In the genomic region with DNA sequence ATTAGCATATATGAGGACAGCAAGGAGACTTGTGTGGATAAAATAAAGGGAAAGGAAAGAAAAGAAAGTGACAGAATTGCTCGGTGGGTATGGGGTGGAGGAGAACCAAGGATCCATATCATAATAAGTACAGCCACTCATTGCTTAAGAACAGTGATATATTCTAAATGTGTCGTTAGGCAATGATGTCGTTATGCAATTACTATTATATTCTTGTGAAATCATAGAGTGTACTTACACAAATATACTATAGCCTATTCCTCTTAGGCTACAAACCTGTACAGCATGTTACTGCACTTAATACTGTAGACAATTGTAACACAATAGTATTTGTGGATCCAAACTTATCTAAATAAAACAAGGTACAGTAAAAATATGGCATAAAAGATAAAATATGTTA, we compare ENCODE assay signal across 27 cellular contexts.
"Had no signal": no experiment of that assay in that cellular context is flagged by ENCODE, and none has a peak within 500 bp of the region (broad histone marks: within the 10 kb centered on the region; RNA-seq: fewer than 3 reads in every experiment).

No MANE protein-coding gene starts in this region.

- H3K27ac ChIP-seq: ascending aorta, body of pancreas had no signal

- FAIRE-seq: RCC 7860 had no signal

- H3K9ac ChIP-seq: SK-N-SH had no signal

- H3K36me3 Mint-ChIP-seq: activated CD8-positive, alpha-beta memory T cell treated with anti-CD3 and anti-CD28 coated beads, Interleukin-2, amount 10 ng/mL, durations not matched to agents 7 days and 5 days; activated naive CD4-positive, alpha-beta T cell treated with anti-CD3 and anti-CD28 coated beads, Interleukin-2, amount 50 U/mL, for 24 hours had no signal

- H3K9me3 Mint-ChIP-seq: activated B cell treated with CpG ODN at 0.5 μM for 24 hours; activated CD4-positive, alpha-beta T cell treated with anti-CD3 and anti-CD28 coated beads, Interleukin-2, amount 10 ng/mL, durations not matched to agents 24 days and 14 days; activated naive CD4-positive, alpha-beta T cell treated with anti-CD3 and anti-CD28 coated beads, Interleukin-2, amount 50 U/mL, for 24 hours; activated T-cell treated with anti-CD3 and anti-CD28 coated beads, Interleukin-2, amount 50 U/mL, for 24 hours; activated T-helper 1 cell treated with anti-CD3 and anti-CD28 coated beads, Interleukin-12 subunit alpha, Interleukin-12 subunit beta, Interleukin-2, Interleukin-4 antibody, amounts not matched to agents 30 ng/mL and 10 ng/mL and 1 ng/mL, durations not matched to agents 14 hours and 24 hours and 36 hours; central memory CD8-positive, alpha-beta T cell; T-helper 1 cell treated with Interleukin-12 subunit alpha and Interleukin-12 subunit beta and Interleukin-4 antibody, amounts not matched to agents 30 μg/mL and 1 μg/mL, for 36 hours had no signal

- H3K4me3 Mint-ChIP-seq: activated B cell treated with CpG ODN at 0.5 μM for 24 hours; activated CD4-positive, alpha-beta T cell treated with anti-CD3 and anti-CD28 coated beads, Interleukin-2, amount 10 ng/mL, durations not matched to agents 24 days and 14 days; activated CD8-positive, alpha-beta memory T cell treated with anti-CD3 and anti-CD28 coated beads, Interleukin-2, amount 10 ng/mL, durations not matched to agents 7 days and 5 days; activated naive CD4-positive, alpha-beta T cell treated with anti-CD3 and anti-CD28 coated beads, Interleukin-2, amount 50 U/mL, for 24 hours; activated T-cell treated with anti-CD3 and anti-CD28 coated beads, Interleukin-2, amount 50 U/mL, for 24 hours; activated T-helper 1 cell treated with anti-CD3 and anti-CD28 coated beads, Interleukin-12 subunit alpha, Interleukin-12 subunit beta, Interleukin-2, Interleukin-4 antibody, amounts not matched to agents 30 ng/mL and 10 ng/mL and 1 ng/mL, durations not matched to agents 14 hours and 24 hours and 36 hours; central memory CD8-positive, alpha-beta T cell; T-helper 1 cell treated with Interleukin-12 subunit alpha and Interleukin-12 subunit beta and Interleukin-4 antibody, amounts not matched to agents 30 μg/mL and 1 μg/mL, for 36 hours had no signal

- H3K4me1 Mint-ChIP-seq: activated B cell treated with CpG ODN at 0.5 μM for 24 hours; activated CD4-positive, alpha-beta T cell treated with anti-CD3 and anti-CD28 coated beads, Interleukin-2, amount 10 ng/mL, durations not matched to agents 24 days and 14 days; activated CD8-positive, alpha-beta memory T cell treated with anti-CD3 and anti-CD28 coated beads, Interleukin-2, amount 10 ng/mL, durations not matched to agents 7 days and 5 days; activated naive CD4-positive, alpha-beta T cell treated with anti-CD3 and anti-CD28 coated beads, Interleukin-2, amount 50 U/mL, for 24 hours; central memory CD8-positive, alpha-beta T cell had no signal

- H3K36me3 ChIP-seq: ascending aorta had no signal

- H3K9me3 ChIP-seq: ascending aorta, body of pancreas, SK-N-SH had no signal

- H3K27me3 ChIP-seq: ascending aorta, body of pancreas had no signal

- H3K4me1 ChIP-seq: ascending aorta, body of pancreas had no signal

- H3K4me3 ChIP-seq: ascending aorta, body of pancreas had no signal

- H3K27me3 Mint-ChIP-seq: activated B cell treated with CpG ODN at 0.5 μM for 24 hours; activated CD4-positive, alpha-beta T cell treated with anti-CD3 and anti-CD28 coated beads, Interleukin-2, amount 10 ng/mL, durations not matched to agents 24 days and 14 days; activated CD8-positive, alpha-beta memory T cell treated with anti-CD3 and anti-CD28 coated beads, Interleukin-2, amount 10 ng/mL, durations not matched to agents 7 days and 5 days; activated naive CD4-positive, alpha-beta T cell treated with anti-CD3 and anti-CD28 coated beads, Interleukin-2, amount 50 U/mL, for 24 hours; activated T-cell treated with anti-CD3 and anti-CD28 coated beads, Interleukin-2, amount 50 U/mL, for 24 hours; central memory CD8-positive, alpha-beta T cell had no signal

- H3K27ac Mint-ChIP-seq: activated B cell treated with CpG ODN at 0.5 μM for 24 hours; activated CD4-positive, alpha-beta T cell treated with anti-CD3 and anti-CD28 coated beads, Interleukin-2, amount 10 ng/mL, durations not matched to agents 24 days and 14 days; activated CD8-positive, alpha-beta memory T cell treated with anti-CD3 and anti-CD28 coated beads, Interleukin-2, amount 10 ng/mL, durations not matched to agents 7 days and 5 days; activated naive CD4-positive, alpha-beta T cell treated with anti-CD3 and anti-CD28 coated beads, Interleukin-2, amount 50 U/mL, for 24 hours; activated T-cell treated with anti-CD3 and anti-CD28 coated beads, Interleukin-2, amount 50 U/mL, for 24 hours; activated T-helper 1 cell treated with anti-CD3 and anti-CD28 coated beads, Interleukin-12 subunit alpha, Interleukin-12 subunit beta, Interleukin-2, Interleukin-4 antibody, amounts not matched to agents 30 ng/mL and 10 ng/mL and 1 ng/mL, durations not matched to agents 14 hours and 24 hours and 36 hours; T-helper 1 cell treated with Interleukin-12 subunit alpha and Interleukin-12 subunit beta and Interleukin-4 antibody, amounts not matched to agents 30 μg/mL and 1 μg/mL, for 36 hours had no signal

- H3K4me2 ChIP-seq: SK-N-SH had no signal

- DNase-seq: activated B cell treated with CpG ODN at 0.5 μM for 24 hours; activated CD4-positive, alpha-beta T cell treated with anti-CD3 and anti-CD28 coated beads for 1 hour; activated CD4-positive, alpha-beta T cell treated with anti-CD3 and anti-CD28 coated beads, Interleukin-2, amount 10 ng/mL, durations not matched to agents 24 days and 14 days; activated CD4-positive, alpha-beta T cell treated with anti-CD3 and anti-CD28 coated beads, Interleukin-2, amount 50 U/mL, for 48 hours; activated CD8-positive, alpha-beta memory T cell treated with anti-CD3 and anti-CD28 coated beads, Interleukin-2, amount 10 ng/mL, durations not matched to agents 7 days and 5 days; activated effector memory CD4-positive, alpha-beta T cell treated with Interleukin-2 at 50 U/mL for 16 hours; activated naive CD4-positive, alpha-beta T cell; activated T-cell treated with anti-CD3 and anti-CD28 coated beads, Interleukin-2, amount 50 U/mL, for 24 hours; amniotic stem cell; body of pancreas; IMR-90; Kasumi-1; KBM-7; NCI-H1092; NCI-H1417; NCI-H1694; NCI-H2029; NCI-H446; NCI-H524; SHP77 treated with DMSO at 0.1 percent for 48 hours; SK-N-SH had no signal

- ATAC-seq: activated CD8-positive, alpha-beta memory T cell treated with anti-CD3 and anti-CD28 coated beads, Interleukin-2, amount 10 ng/mL, durations not matched to agents 7 days and 5 days; body of pancreas had no signal
